In the genomic region with DNA sequence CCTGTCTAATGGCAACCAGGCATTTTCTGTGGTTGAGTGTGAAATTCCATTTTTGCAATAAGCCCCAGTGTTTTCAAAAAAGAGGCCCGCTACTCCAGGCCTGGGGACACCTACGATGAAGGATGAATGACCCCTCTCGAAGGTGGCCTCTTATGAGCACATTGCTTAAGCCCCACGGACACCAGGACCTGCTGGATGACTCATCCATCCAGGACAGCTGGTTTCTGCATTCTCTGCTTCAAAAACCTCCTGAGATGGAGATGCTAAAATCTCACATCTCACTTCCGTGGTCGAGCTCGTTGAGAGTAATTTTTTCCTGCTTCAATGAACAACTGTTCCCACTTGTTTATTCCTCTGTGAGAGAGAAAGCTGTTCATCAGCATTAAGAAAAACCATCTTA, we compare ENCODE assay signal across 30 cellular contexts.
"Had no signal": no experiment of that assay in that cellular context is flagged by ENCODE, and none has a peak within 500 bp of the region (broad histone marks: within the 10 kb centered on the region; RNA-seq: fewer than 3 reads in every experiment).

No MANE protein-coding gene starts in this region.

- H3K9ac ChIP-seq: parathyroid adenoma had no signal

- FAIRE-seq: kidney had no signal

- H3K27me3 Mint-ChIP-seq: activated CD4-positive, alpha-beta memory T cell treated with anti-CD3 and anti-CD28 coated beads for 36 hours; activated CD4-positive, alpha-beta T cell treated with anti-CD3 and anti-CD28 coated beads, Interleukin-2, amount 10 ng/mL, durations not matched to agents 24 days and 14 days had no signal

- H3K27me3 ChIP-seq: colonic mucosa, gastroesophageal sphincter, suprapubic skin, tibial artery, upper lobe of right lung had no signal

- H3K27ac Mint-ChIP-seq: activated CD4-positive, alpha-beta memory T cell treated with anti-CD3 and anti-CD28 coated beads for 36 hours; activated CD4-positive, alpha-beta T cell treated with anti-CD3 and anti-CD28 coated beads, Interleukin-2, amount 10 ng/mL, durations not matched to agents 24 days and 14 days; activated T-cell treated with anti-CD3 and anti-CD28 coated beads, Interleukin-2, amount 50 U/mL, for 24 hours; naive thymus-derived CD8-positive, alpha-beta T cell had no signal

- H3K27ac ChIP-seq: colonic mucosa, dorsolateral prefrontal cortex, gastroesophageal sphincter, parathyroid adenoma, psoas muscle, suprapubic skin, tibial artery, upper lobe of right lung had no signal

- ATAC-seq: gastroesophageal sphincter; left colon; naive thymus-derived CD8-positive, alpha-beta T cell; psoas muscle had no signal

- H3K79me2 ChIP-seq: parathyroid adenoma had no signal

- H3K4me3 Mint-ChIP-seq: activated CD4-positive, alpha-beta memory T cell treated with anti-CD3 and anti-CD28 coated beads for 36 hours; activated CD4-positive, alpha-beta T cell treated with anti-CD3 and anti-CD28 coated beads, Interleukin-2, amount 10 ng/mL, durations not matched to agents 24 days and 14 days; activated T-cell treated with anti-CD3 and anti-CD28 coated beads, Interleukin-2, amount 50 U/mL, for 24 hours; naive thymus-derived CD8-positive, alpha-beta T cell; neural crest cell had no signal

- H2AFZ ChIP-seq: parathyroid adenoma had no signal

- H3K4me1 ChIP-seq: colonic mucosa, gastroesophageal sphincter, parathyroid adenoma, psoas muscle, suprapubic skin, upper lobe of right lung had no signal

- H3K9me3 Mint-ChIP-seq: activated CD4-positive, alpha-beta T cell treated with anti-CD3 and anti-CD28 coated beads, Interleukin-2, amount 10 ng/mL, durations not matched to agents 24 days and 14 days; activated T-cell treated with anti-CD3 and anti-CD28 coated beads, Interleukin-2, amount 50 U/mL, for 24 hours had no signal

- H3K36me3 Mint-ChIP-seq: activated CD4-positive, alpha-beta memory T cell treated with anti-CD3 and anti-CD28 coated beads for 36 hours; naive thymus-derived CD8-positive, alpha-beta T cell had no signal

- H3K4me1 Mint-ChIP-seq: activated CD4-positive, alpha-beta T cell treated with anti-CD3 and anti-CD28 coated beads, Interleukin-2, amount 10 ng/mL, durations not matched to agents 24 days and 14 days; naive thymus-derived CD8-positive, alpha-beta T cell; neural crest cell had no signal

- H3K4me3 ChIP-seq: colonic mucosa, dorsolateral prefrontal cortex, gastroesophageal sphincter, psoas muscle, suprapubic skin, tibial artery, upper lobe of right lung had no signal

- H3K36me3 ChIP-seq: colonic mucosa, gastroesophageal sphincter, suprapubic skin, tibial artery, upper lobe of right lung had no signal

- H3K9me3 ChIP-seq: colonic mucosa, psoas muscle, suprapubic skin, tibial artery, upper lobe of right lung had no signal

- DNase-seq: activated CD4-positive, alpha-beta memory T cell treated with anti-CD3 and anti-CD28 coated beads for 36 hours; activated CD4-positive, alpha-beta T cell treated with anti-CD3 and anti-CD28 coated beads, Interleukin-2, amount 10 ng/mL, durations not matched to agents 24 days and 14 days; activated CD4-positive, CD25-positive, alpha-beta regulatory T cell treated with anti-CD3 and anti-CD28 coated beads, Interleukin-2, amount 50 U/mL, for 72 hours; activated CD8-positive, alpha-beta memory T cell treated with anti-CD3 and anti-CD28 coated beads, Interleukin-2, amount 50 U/mL, for 48 hours; activated gamma-delta T cell; activated naive CD4-positive, alpha-beta T cell treated with anti-CD3 and anti-CD28 coated beads, Interleukin-2, amount 50 U/mL, for 16 hours; activated T-cell treated with anti-CD3 and anti-CD28 coated beads, Interleukin-2, amount 50 U/mL, for 24 hours; colonic mucosa; dorsolateral prefrontal cortex; effector memory CD4-positive, alpha-beta T cell; erythroblast; head of caudate nucleus; hippocampal formation; kidney; left colon; mammary epithelial cell; midbrain; naive thymus-derived CD8-positive, alpha-beta T cell; occipital lobe; psoas muscle; stimulated activated CD4-positive, alpha-beta T cell treated with anti-CD3 and anti-CD28 coated beads, Interleukin-15, amount 100 ng/mL, for 24 hours; stimulated activated CD4-positive, alpha-beta T cell treated with anti-CD3 and anti-CD28 coated beads, Interleukin-2, amount 100 ng/mL, for 24 hours; stimulated activated naive CD4-positive, alpha-beta T cell; T-helper 2 cell; tibial artery; upper lobe of right lung had no signal
